In genomic region chr1:156821801-156822200, GRCh38 we compare ENCODE assay signal across 16 cellular contexts. TPM values are rescaled to one million over a fixed set of nuclear protein-coding genes. Genes with fewer than 3 reads are reported as not detected.
DNase-seq lines count a peak whose midpoint lies in the region; ATAC-seq and TF ChIP-seq lines count a peak whose summit lies in the region.
"Had no signal": no experiment of that assay in that cellular context is flagged by ENCODE, and none has a peak within 500 bp of the region (broad histone marks: within the 10 kb centered on the region; RNA-seq: fewer than 3 reads in every experiment).

No MANE protein-coding gene starts in this region.

- H3K9me3 Mint-ChIP-seq in activated CD8-positive, alpha-beta memory T cell treated with anti-CD3 and anti-CD28 coated beads, Interleukin-2, amount 10 ng/mL, durations not matched to agents 7 days and 5 days (ENCODE audit: low read depth): no peaks in the 10 kb centered on the region
- no peaks in the 10 kb centered on the region for H3K9me3 Mint-ChIP-seq in T-helper 2 cell treated with Interferon-gamma antibody and Interleukin-4, amounts not matched to agents 5 μg/mL and 100 μg/mL, for 36 hours

- H3K27ac Mint-ChIP-seq in activated CD8-positive, alpha-beta memory T cell treated with anti-CD3 and anti-CD28 coated beads, Interleukin-2, amount 10 ng/mL, durations not matched to agents 7 days and 5 days: no peak overlapping the region
- H3K27ac Mint-ChIP-seq in T-helper 2 cell treated with Interferon-gamma antibody and Interleukin-4, amounts not matched to agents 5 μg/mL and 100 μg/mL, for 36 hours: no peak overlapping the region

- no peak for TF ChIP-seq CTCF in cardiac fibroblast (IDR thresholded peaks at IDR 0.05; ENCODE audit: low read depth, low read length)

- peak; percentile 62 for ATAC-seq in activated CD8-positive, alpha-beta memory T cell treated with anti-CD3 and anti-CD28 coated beads, Interleukin-2, amount 10 ng/mL, durations not matched to agents 7 days and 5 days
- ATAC-seq in GM18873 (IDR thresholded peaks at IDR 0.05; ENCODE audit: low FRiP score, unreplicated experiment) (no peak), Right ventricle myocardium superior (ENCODE audit: poor library complexity) (no peak)
- ATAC-seq: naive thymus-derived CD4-positive, alpha-beta T cell had no signal

- no peaks in the 10 kb centered on the region for H3K27me3 Mint-ChIP-seq in activated CD8-positive, alpha-beta memory T cell treated with anti-CD3 and anti-CD28 coated beads, Interleukin-2, amount 10 ng/mL, durations not matched to agents 7 days and 5 days
- H3K27me3 Mint-ChIP-seq in T-helper 2 cell treated with Interferon-gamma antibody and Interleukin-4, amounts not matched to agents 5 μg/mL and 100 μg/mL, for 36 hours (ENCODE audit: low read depth): no peaks in the 10 kb centered on the region
- H3K27me3 Mint-ChIP-seq: naive thymus-derived CD4-positive, alpha-beta T cell had no signal

- CTCF ChIA-PET in activated CD8-positive, alpha-beta memory T cell treated with anti-CD3 and anti-CD28 coated beads, Interleukin-2, amount 10 ng/mL, durations not matched to agents 7 days and 5 days (lab: Charles Lee): interaction anchor here (1.0 to 3.2 kb wide), 6 partner anchors 11 to 96 kb away, joined by 3 to 29 read pairs (median 6); partner anchors contain the start of genes INSRR and NTRK1

- peaks cover 3% of the 10 kb centered on the region for H3K36me3 Mint-ChIP-seq in activated CD8-positive, alpha-beta memory T cell treated with anti-CD3 and anti-CD28 coated beads, Interleukin-2, amount 10 ng/mL, durations not matched to agents 7 days and 5 days
- H3K36me3 Mint-ChIP-seq in T-helper 2 cell treated with Interferon-gamma antibody and Interleukin-4, amounts not matched to agents 5 μg/mL and 100 μg/mL, for 36 hours (ENCODE audit: low read depth): no peaks in the 10 kb centered on the region

- no peak overlapping the region for H3K4me3 Mint-ChIP-seq in activated CD8-positive, alpha-beta memory T cell treated with anti-CD3 and anti-CD28 coated beads, Interleukin-2, amount 10 ng/mL, durations not matched to agents 7 days and 5 days
- no peak overlapping the region for H3K4me3 Mint-ChIP-seq in T-helper 2 cell treated with Interferon-gamma antibody and Interleukin-4, amounts not matched to agents 5 μg/mL and 100 μg/mL, for 36 hours

- H3K4me1 Mint-ChIP-seq in activated CD8-positive, alpha-beta memory T cell treated with anti-CD3 and anti-CD28 coated beads, Interleukin-2, amount 10 ng/mL, durations not matched to agents 7 days and 5 days: peaks cover 34% of the 10 kb centered on the region
- peaks cover 28% of the 10 kb centered on the region for H3K4me1 Mint-ChIP-seq in T-helper 2 cell treated with Interferon-gamma antibody and Interleukin-4, amounts not matched to agents 5 μg/mL and 100 μg/mL, for 36 hours (ENCODE audit: low read depth)

- DNase-seq in activated CD8-positive, alpha-beta memory T cell treated with anti-CD3 and anti-CD28 coated beads, Interleukin-2, amount 10 ng/mL, durations not matched to agents 7 days and 5 days: peak; percentile 59
- no peak for DNase-seq in activated CD8-positive, alpha-beta memory T cell treated with anti-CD3 and anti-CD28 coated beads for 24 hours
- DNase-seq in T-helper 2 cell treated with Interferon-gamma antibody and Interleukin-4, amounts not matched to agents 5 μg/mL and 100 μg/mL, for 36 hours (ENCODE audit: low spot score): peak; percentile 79
- DNase-seq in cardiac fibroblast (ENCODE audit: low read depth in 2 of 2) (peak; percentile 39), Right ventricle myocardium superior (no peak), kidney glomerular epithelial cell (lab: John Stamatoyannopoulos, UW) (no peak)
- DNase-seq in stimulated activated CD4-positive, alpha-beta T cell treated with anti-CD3 and anti-CD28 coated beads, Interleukin-2, amount 100 ng/mL, for 4 hours (ENCODE audit: low read depth): peak; percentile 37
- DNase-seq: ACHN, cortex of kidney, DMS 273 treated with DMSO at 0.1 percent for 48 hours, MM.1S had no signal

- intact Hi-C loops in Right ventricle myocardium superior (cut with DNase I): no loop called here

- H3K4me3 ChIP-seq in cardiac fibroblast (replicated peaks in 1 of 2; ENCODE audit: low read depth in 2 of 2, low read length in 2 of 2): no peak overlapping the region

RNA-seq across cellular contexts. Expression of gene SH2D2A, which starts 5.2 kb away (rescaled TPM):
- 100 to 1,000 TPM; 157 to 205 TPM for total RNA-seq in activated CD8-positive, alpha-beta memory T cell treated with anti-CD3 and anti-CD28 coated beads, Interleukin-2, amount 10 ng/mL, durations not matched to agents 7 days and 5 days
- total RNA-seq in Right ventricle myocardium superior: 1.1 TPM
- total RNA-seq: skeletal muscle tissue, urinary bladder had no signal

RNA-seq across cellular contexts. Expression of gene INSRR, which starts 37.1 kb away (rescaled TPM):
- total RNA-seq in activated CD8-positive, alpha-beta memory T cell treated with anti-CD3 and anti-CD28 coated beads, Interleukin-2, amount 10 ng/mL, durations not matched to agents 7 days and 5 days: under 1 TPM; 0.09 to 0.19 TPM
- 0.40 TPM for total RNA-seq in Right ventricle myocardium superior
- total RNA-seq: kidney epithelial cell had no signal

RNA-seq across cellular contexts. Expression of gene NTRK1, which starts 38.9 kb away (rescaled TPM):
- total RNA-seq in activated CD8-positive, alpha-beta memory T cell treated with anti-CD3 and anti-CD28 coated beads, Interleukin-2, amount 10 ng/mL, durations not matched to agents 7 days and 5 days: 1 to 10 TPM; 2.8 to 8.8 TPM
- total RNA-seq in Right ventricle myocardium superior: 2.5 TPM
- total RNA-seq: kidney epithelial cell had no signal

RNA-seq across cellular contexts. Expression of gene PRCC, which starts 54.5 kb away (rescaled TPM):
- 10 to 100 TPM; 68.7 to 99.8 TPM for total RNA-seq in activated CD8-positive, alpha-beta memory T cell treated with anti-CD3 and anti-CD28 coated beads, Interleukin-2, amount 10 ng/mL, durations not matched to agents 7 days and 5 days
- total RNA-seq in Right ventricle myocardium superior: 39.4 TPM

Comparison
In these comparisons a context has a peak if more than half of its experiments do, and no peak if none do; other contexts are left out.
1. DNase-seq: peak in activated CD8-positive, alpha-beta memory T cell treated with anti-CD3 and anti-CD28 coated beads, Interleukin-2, amount 10 ng/mL, durations not matched to agents 7 days and 5 days (single experiment), T-helper 2 cell treated with Interferon-gamma antibody and Interleukin-4, amounts not matched to agents 5 μg/mL and 100 μg/mL, for 36 hours (single experiment), cardiac fibroblast (2 of 2) and stimulated activated CD4-positive, alpha-beta T cell treated with anti-CD3 and anti-CD28 coated beads, Interleukin-2, amount 100 ng/mL, for 4 hours (single experiment); none in activated CD8-positive, alpha-beta memory T cell treated with anti-CD3 and anti-CD28 coated beads for 24 hours (single experiment), Right ventricle myocardium superior (single experiment) and kidney glomerular epithelial cell (single experiment).
2. RNA of gene SH2D2A, which starts 5.2 kb away (total RNA-seq): 157 to 205 TPM in activated CD8-positive, alpha-beta memory T cell treated with anti-CD3 and anti-CD28 coated beads, Interleukin-2, amount 10 ng/mL, durations not matched to agents 7 days and 5 days; 1.1 TPM in Right ventricle myocardium superior (single experiment); every median in the first group is over 10 times any median in the second.